In the genomic region with DNA sequence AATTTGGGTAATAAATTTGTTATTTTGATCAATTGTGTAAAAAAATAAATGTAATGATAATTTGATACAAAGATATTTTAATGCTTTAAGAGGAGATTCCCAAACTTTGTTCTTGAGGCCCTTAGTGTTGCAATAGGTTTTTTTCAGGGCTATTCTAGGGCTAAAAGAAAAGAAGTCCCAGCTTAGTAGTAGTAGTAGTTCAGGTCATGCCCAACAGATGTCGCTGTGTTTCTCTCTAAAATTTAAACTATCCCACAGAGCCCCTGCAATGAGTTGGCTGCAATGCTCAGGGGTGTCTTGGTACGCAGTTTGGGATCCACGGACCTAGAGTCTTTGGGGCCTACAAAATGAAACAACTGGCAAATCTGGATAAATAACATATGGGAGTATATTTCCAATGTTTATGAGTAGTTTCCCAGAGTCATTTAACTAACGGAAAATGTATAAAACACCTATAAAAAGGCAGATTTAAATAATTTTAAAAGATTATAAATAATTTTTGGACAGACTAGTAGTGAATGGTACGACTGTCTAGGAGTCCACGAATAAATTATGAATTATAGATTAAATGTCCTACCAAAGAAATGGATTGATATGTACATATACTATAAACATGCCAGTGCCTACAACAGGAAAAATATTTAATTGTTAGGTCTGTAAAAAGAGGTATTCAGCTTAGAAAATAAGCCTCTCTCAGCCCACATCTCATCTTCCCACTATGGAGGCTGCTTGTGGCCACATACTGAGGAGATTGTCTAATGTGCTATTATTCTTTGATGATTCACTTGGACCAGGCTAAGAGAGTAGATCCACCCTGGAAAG, we compare ENCODE assay signal across 8 cellular contexts.
DNase-seq lines count a peak whose midpoint lies in the region; ATAC-seq, FAIRE-seq and TF ChIP-seq lines count a peak whose summit lies in the region.

No MANE protein-coding gene starts in this region.

- H3K9me3 Mint-ChIP-seq in activated naive CD4-positive, alpha-beta T cell treated with anti-CD3 and anti-CD28 coated beads, Interleukin-2, amount 10 ng/mL, durations not matched to agents 7 days and 5 days: no peaks in the 10 kb centered on the region

- no peaks in the 10 kb centered on the region for H3K9me3 ChIP-seq in right cardiac atrium (ENCODE audit: control insufficient read depth, low read length)
- H3K9me3 ChIP-seq in gastrocnemius medialis: no peaks in the 10 kb centered on the region

- CTCF ChIA-PET in activated naive CD4-positive, alpha-beta T cell treated with anti-CD3 and anti-CD28 coated beads, Interleukin-2, amount 10 ng/mL, durations not matched to agents 7 days and 5 days (lab: Charles Lee): interaction anchor here (0.9 to 1.7 kb wide), 7 partner anchors 9 to 1559 kb away, joined by 3 to 11 read pairs (median 4); no protein-coding TSS in a partner anchor

- H3K4me1 Mint-ChIP-seq in activated naive CD4-positive, alpha-beta T cell treated with anti-CD3 and anti-CD28 coated beads, Interleukin-2, amount 10 ng/mL, durations not matched to agents 7 days and 5 days: no peaks in the 10 kb centered on the region

- no peak overlapping the region for H3K4me3 ChIP-seq in right cardiac atrium (ENCODE audit: low read length)
- H3K4me3 ChIP-seq in gastrocnemius medialis: no peak overlapping the region

- ATAC-seq in right cardiac atrium: peak; percentile 47 to 60
- ATAC-seq in gastrocnemius medialis: peak; percentile 33 to 72
- no peak for ATAC-seq in HG03135 (IDR thresholded peaks at IDR 0.05; ENCODE audit: unreplicated experiment)

- intact Hi-C loops in right cardiac atrium (cut with DNase I) (no loop called here), gastrocnemius medialis (cut with DNase I; ENCODE audit: low total_unique reads) (loop anchor here (5.0 kb wide), 1 partner anchor 1477 kb away; no protein-coding TSS in a partner anchor)

- no peak overlapping the region for H3K27ac Mint-ChIP-seq in activated naive CD4-positive, alpha-beta T cell treated with anti-CD3 and anti-CD28 coated beads, Interleukin-2, amount 10 ng/mL, durations not matched to agents 7 days and 5 days

- TF ChIP-seq CTCF in gastrocnemius medialis (IDR thresholded peaks at IDR 0.05 in 4 of 5, conservative IDR thresholded peaks at IDR 0.05 in 1 of 5): peak; percentile 29 to 63 (median 43)

- H3K27me3 ChIP-seq in right cardiac atrium (ENCODE audit: control insufficient read depth, insufficient read depth): no peaks in the 10 kb centered on the region
- H3K27me3 ChIP-seq in gastrocnemius medialis: no peaks in the 10 kb centered on the region

- no peaks in the 10 kb centered on the region for H3K27me3 Mint-ChIP-seq in activated naive CD4-positive, alpha-beta T cell treated with anti-CD3 and anti-CD28 coated beads, Interleukin-2, amount 10 ng/mL, durations not matched to agents 7 days and 5 days

- H3K4me1 ChIP-seq in right cardiac atrium (ENCODE audit: control insufficient read depth, insufficient read depth, low read length) (no peaks in the 10 kb centered on the region), gastrocnemius medialis (no peaks in the 10 kb centered on the region)

- H3K27ac ChIP-seq in right cardiac atrium (ENCODE audit: low read length): no peak overlapping the region
- H3K27ac ChIP-seq in gastrocnemius medialis: no peak overlapping the region

- DNase-seq in activated CD4-positive, CD25-positive, alpha-beta regulatory T cell treated with anti-CD3 and anti-CD28 coated beads, Interleukin-2, amount 50 U/mL, for 16 hours (ENCODE audit: low read depth, low spot score): peak; percentile 4
- DNase-seq in activated CD4-positive, CD25-positive, alpha-beta regulatory T cell (lab: John Stamatoyannopoulos, UW): no peak
- DNase-seq in H54 (ENCODE audit: insufficient read length, low spot score): peak; percentile 5
- DNase-seq in NCI-H2227 (lab: John Stamatoyannopoulos, UW; ENCODE audit: unreplicated experiment): peak; percentile 33
- peak; percentile 37 for DNase-seq in activated naive CD4-positive, alpha-beta T cell treated with anti-CD3 and anti-CD28 coated beads, Interleukin-2, amount 10 ng/mL, durations not matched to agents 7 days and 5 days
- DNase-seq in right cardiac atrium: no peak
- DNase-seq in gastrocnemius medialis: peak in 1 of 2 donors; percentile 14

- H3K4me3 Mint-ChIP-seq in activated naive CD4-positive, alpha-beta T cell treated with anti-CD3 and anti-CD28 coated beads, Interleukin-2, amount 10 ng/mL, durations not matched to agents 7 days and 5 days: no peak overlapping the region

- WGBS in right cardiac atrium: 41% methylated on average over 6 of the region's 6 CpGs

- FAIRE-seq in H54 (lab: Jason Lieb, UNC): peak; percentile 92

- no peaks in the 10 kb centered on the region for H3K36me3 ChIP-seq in gastrocnemius medialis

- in situ Hi-C loops in gastrocnemius medialis (cut with MboI; ENCODE audit: low sequenced_read_pairs in 4 of 4): no loop called here

- H3K36me3 Mint-ChIP-seq in activated naive CD4-positive, alpha-beta T cell treated with anti-CD3 and anti-CD28 coated beads, Interleukin-2, amount 10 ng/mL, durations not matched to agents 7 days and 5 days: no peaks in the 10 kb centered on the region

- TF ChIP-seq POLR2A in H54 (IDR thresholded peaks at IDR 0.05; ENCODE audit: low read depth, low read length) (no peak), gastrocnemius medialis (IDR thresholded peaks at IDR 0.05) (no peak)

Comparison
In these comparisons a context has a peak if more than half of its experiments do, and no peak if none do; other contexts are left out.
1. DNase-seq: peak in activated CD4-positive, CD25-positive, alpha-beta regulatory T cell treated with anti-CD3 and anti-CD28 coated beads, Interleukin-2, amount 50 U/mL, for 16 hours (single experiment), H54 (single experiment), NCI-H2227 (single experiment) and activated naive CD4-positive, alpha-beta T cell treated with anti-CD3 and anti-CD28 coated beads, Interleukin-2, amount 10 ng/mL, durations not matched to agents 7 days and 5 days (single experiment); none in activated CD4-positive, CD25-positive, alpha-beta regulatory T cell (0 of 4) and right cardiac atrium (0 of 3).